Comparison of ENCODE assay signal across 15 cellular contexts in genomic region chr12:46442239-46442638, GRCh38.
DNase-seq lines count a peak whose midpoint lies in the region; TF ChIP-seq lines count a peak whose summit lies in the region.
"Had no signal": no experiment of that assay in that cellular context is flagged by ENCODE, and none has a peak within 500 bp of the region (broad histone marks: within the 10 kb centered on the region; RNA-seq: fewer than 3 reads in every experiment).

No MANE protein-coding gene starts in this region.

- H3K9me3 Mint-ChIP-seq in endothelial cell (ENCODE audit: unreplicated experiment), result no peaks in the 10 kb centered on the region
- H3K9me3 Mint-ChIP-seq: activated T-cell treated with anti-CD3 and anti-CD28 coated beads, Interleukin-2, amount 50 U/mL, for 24 hours had no signal

- H3K4me3 ChIP-seq in AG10803 (ENCODE audit: low read length), result no peak overlapping the region
- no peak overlapping the region for H3K4me3 ChIP-seq in MG63
- no peak overlapping the region for H3K4me3 ChIP-seq in choroid plexus epithelial cell (ENCODE audit: low read depth, low read length)
- H3K4me3 ChIP-seq: BLaER1 had no signal

- no peak for TF ChIP-seq CTCF in AG10803 (conservative IDR thresholded peaks at IDR 0.05; ENCODE audit: low read length)
- TF ChIP-seq CTCF in choroid plexus epithelial cell (conservative IDR thresholded peaks at IDR 0.05; ENCODE audit: low read depth, low read length), result no peak
- no peak for TF ChIP-seq CTCF in endothelial cell (IDR thresholded peaks at IDR 0.05; ENCODE audit: unreplicated experiment)

- no peak overlapping the region for H3K27ac Mint-ChIP-seq in endothelial cell (ENCODE audit: unreplicated experiment)
- H3K27ac Mint-ChIP-seq: activated T-cell treated with anti-CD3 and anti-CD28 coated beads, Interleukin-2, amount 50 U/mL, for 24 hours; progenitor cell of endocrine pancreas had no signal

- H3K27me3 ChIP-seq in MG63, result no peaks in the 10 kb centered on the region
- H3K27me3 ChIP-seq: BLaER1 had no signal

- no peaks in the 10 kb centered on the region for H3K9me3 ChIP-seq in MG63
- H3K9me3 ChIP-seq: BLaER1 had no signal

- DNase-seq in AG10803 (ENCODE audit: low read depth), result peak; percentile 39
- peak; percentile 35 for DNase-seq in MG63
- DNase-seq in choroid plexus epithelial cell (ENCODE audit: low read depth), result peak; percentile 65
- DNase-seq in left kidney (ENCODE audit: low read depth, low spot score), result peak; percentile 60
- no peak for DNase-seq in endothelial cell (ENCODE audit: low spot score)
- no peak for DNase-seq in NCI-H1417 (lab: John Stamatoyannopoulos, UW)
- DNase-seq in foreskin melanocyte, result no peak
- DNase-seq in NCI-H146 treated with DMSO at 0.1 percent for 48 hours (lab: John Stamatoyannopoulos, UW; ENCODE audit: unreplicated experiment), result no peak
- DNase-seq: activated T-cell treated with anti-CD3 and anti-CD28 coated beads, Interleukin-2, amount 50 U/mL, for 24 hours; DND-41; effector CD8-positive, alpha-beta T cell; MM.1S; NK-92 treated with Interleukin-12 subunit alpha and Interleukin-12 subunit beta, amount 100 ng/mL, for 24 hours had no signal

- no peaks in the 10 kb centered on the region for H3K36me3 Mint-ChIP-seq in endothelial cell (ENCODE audit: low read depth, unreplicated experiment)

- H3K36me3 ChIP-seq in MG63, result peaks cover 3% of the 10 kb centered on the region; the same call in 1 of the 2 replicates
- H3K36me3 ChIP-seq: BLaER1 had no signal

- peaks cover 19% of the 10 kb centered on the region for H3K4me1 Mint-ChIP-seq in endothelial cell (ENCODE audit: unreplicated experiment)

- no peak overlapping the region for H3K4me3 Mint-ChIP-seq in endothelial cell (ENCODE audit: unreplicated experiment)
- H3K4me3 Mint-ChIP-seq: activated T-cell treated with anti-CD3 and anti-CD28 coated beads, Interleukin-2, amount 50 U/mL, for 24 hours had no signal

- H3K27me3 Mint-ChIP-seq in endothelial cell (ENCODE audit: unreplicated experiment), result no peaks in the 10 kb centered on the region
- H3K27me3 Mint-ChIP-seq: activated T-cell treated with anti-CD3 and anti-CD28 coated beads, Interleukin-2, amount 50 U/mL, for 24 hours; progenitor cell of endocrine pancreas had no signal

Comparison
In these comparisons a context has a peak if more than half of its experiments do, and no peak if none do; other contexts are left out.
1. DNase-seq: peak in AG10803 (single experiment), MG63 (single experiment), choroid plexus epithelial cell (single experiment) and left kidney (single experiment); none in endothelial cell (single experiment), NCI-H1417 (0 of 3), foreskin melanocyte (single experiment) and NCI-H146 treated with DMSO at 0.1 percent for 48 hours (single experiment).